19 cellular contexts compared by ENCODE assay signal in genomic region chr13:26015276-26015934, GRCh38. TPM values are rescaled to one million over a fixed set of nuclear protein-coding genes. Genes with fewer than 3 reads are reported as not detected.
DNase-seq lines count a peak whose midpoint lies in the region; ATAC-seq, FAIRE-seq and TF ChIP-seq lines count a peak whose summit lies in the region.
"Had no signal": no experiment of that assay in that cellular context is flagged by ENCODE, and none has a peak within 500 bp of the region (broad histone marks: within the 10 kb centered on the region; RNA-seq: fewer than 3 reads in every experiment).

No MANE protein-coding gene starts in this region.

- peak; percentile 87 for FAIRE-seq in endothelial cell of umbilical vein (lab: Jason Lieb, UNC)
- FAIRE-seq: G401.6, K562 had no signal

- H3K79me2 ChIP-seq in endothelial cell of umbilical vein (ENCODE audit: control insufficient read depth, insufficient read depth, low read length): no peaks in the 10 kb centered on the region

- no TSS peak for BruUV-seq in endothelial cell of umbilical vein (replicated peaks; lab: Mats Ljungman, UMichigan)

- H3K9me1 ChIP-seq in endothelial cell of umbilical vein (replicated peaks; ENCODE audit: control insufficient read depth, extremely low read depth, insufficient read depth, low read length): no peaks in the 10 kb centered on the region

- TF ChIP-seq CTCF in endothelial cell of umbilical vein (IDR thresholded peaks at IDR 0.05; ENCODE audit: extremely low read depth in 1 of 2, insufficient read depth in 1 of 2, low read depth in 1 of 2, low read length in 2 of 2): no peak
- TF ChIP-seq CTCF in ascending aorta (IDR thresholded peaks at IDR 0.05): no peak

- H3K4me1 ChIP-seq in endothelial cell of umbilical vein (ENCODE audit: control insufficient read depth, extremely low read depth, insufficient read depth, low read length) (peaks cover 63% of the 10 kb centered on the region), ascending aorta (no peaks in the 10 kb centered on the region)
- H3K4me1 ChIP-seq: BE2C had no signal

- H3K9ac ChIP-seq in SK-N-MC (ENCODE audit: insufficient read length) (no peak overlapping the region), endothelial cell of umbilical vein (replicated peaks; ENCODE audit: extremely low read depth, insufficient read depth, low read length) (peak overlapping the region; percentile 53)

- DNase-seq in D341Med (ENCODE audit: low spot score): peak; percentile 3
- peak; percentile 45 for DNase-seq in SK-N-MC (ENCODE audit: low read depth, low spot score)
- DNase-seq in endothelial cell of umbilical vein (ENCODE audit: low read depth, low spot score): peak; percentile 70
- DNase-seq in putamen (ENCODE audit: low spot score): peak; percentile 51
- no peak for DNase-seq in ascending aorta (ENCODE audit: low spot score in 2 of 2)
- no peak for DNase-seq in central memory CD4-positive, alpha-beta T cell
- DNase-seq: BE2C; CD8-positive, alpha-beta memory T cell; DND-41; NCI-H1417 treated with DMSO at 0.1 percent for 48 hours; NCI-H1930; NCI-H2171; NCI-H446; NCI-H748 treated with DMSO at 0.1 percent for 48 hours; PC-3 had no signal

- intact Hi-C loops in endothelial cell of umbilical vein (cut with micrococcal nuclease) (loop anchor here (1.0 to 10.0 kb wide), 4 partner anchors 36 to 701 kb away; partner anchors contain the start of gene RNF6), ascending aorta (cut with DNase I) (no loop called here)

- H3K4me3 ChIP-seq in SK-N-MC (peak overlapping the region; percentile 43), endothelial cell of umbilical vein (replicated peaks in 1 of 3; ENCODE audit: insufficient read depth in 1 of 3, low read depth in 1 of 3, low read length in 3 of 3) (peak overlapping the region in 1 of 3 experiments; percentile 13), ascending aorta (no peak overlapping the region)
- H3K4me3 ChIP-seq: GM23338, K562 had no signal

- TF ChIP-seq POLR2A in endothelial cell of umbilical vein (IDR thresholded peaks at IDR 0.05; ENCODE audit: low read depth, low read length): peak; percentile 41

- H3K4me2 ChIP-seq in endothelial cell of umbilical vein (ENCODE audit: insufficient read depth, low read length): peak overlapping the region; percentile 85
- H3K4me2 ChIP-seq: GM23338 had no signal

- dilution Hi-C loops in endothelial cell of umbilical vein (cut with MboI; ENCODE audit: extremely low pct_ligation_motif_present, low sequenced_read_pairs): no loop called here

- POLR2A ChIA-PET in endothelial cell of umbilical vein (lab: Charles Lee): no interaction called here

- peak overlapping the region; percentile 73 for H2AFZ ChIP-seq in endothelial cell of umbilical vein (ENCODE audit: low read depth, low read length)
- H2AFZ ChIP-seq: GM23338 had no signal

- H4K20me1 ChIP-seq in endothelial cell of umbilical vein (replicated peaks; ENCODE audit: control insufficient read depth, extremely low read depth, insufficient read depth, low read length): no peaks in the 10 kb centered on the region

- H3K9me3 ChIP-seq in SK-N-MC (ENCODE audit: low read depth, low read length): no peaks in the 10 kb centered on the region
- H3K9me3 ChIP-seq in endothelial cell of umbilical vein (replicated peaks; ENCODE audit: control insufficient read depth, insufficient read depth, low read length): peaks cover 2% of the 10 kb centered on the region
- H3K9me3 ChIP-seq in ascending aorta: no peaks in the 10 kb centered on the region
- H3K9me3 ChIP-seq: BE2C had no signal

- H3K27ac ChIP-seq in SK-N-MC: no peak overlapping the region
- peak overlapping the region; percentile 92 for H3K27ac ChIP-seq in endothelial cell of umbilical vein (ENCODE audit: insufficient read depth, low read depth, low read length)
- H3K27ac ChIP-seq in ascending aorta: no peak overlapping the region

- CTCF ChIA-PET in endothelial cell of umbilical vein (lab: Charles Lee): interaction anchor here (0.9 to 2.8 kb wide), 3 partner anchors 8 to 34 kb away, joined by 3 to 11 read pairs (median 3); no protein-coding TSS in a partner anchor

- no peak for ATAC-seq in GM19351 (IDR thresholded peaks at IDR 0.05; ENCODE audit: unreplicated experiment)
- ATAC-seq: GM23338, K562, PC-3 had no signal

- no peaks in the 10 kb centered on the region for H3K27me3 ChIP-seq in endothelial cell of umbilical vein (ENCODE audit: control insufficient read depth in 2 of 2, insufficient read depth in 2 of 2, low read length in 2 of 2)
- no peaks in the 10 kb centered on the region for H3K27me3 ChIP-seq in ascending aorta

- no peaks in the 10 kb centered on the region for H3K36me3 ChIP-seq in SK-N-MC (ENCODE audit: insufficient read depth, low read length)
- H3K36me3 ChIP-seq in endothelial cell of umbilical vein (ENCODE audit: control insufficient read depth in 2 of 2, extremely low read depth in 1 of 2, insufficient read depth in 2 of 2, low read length in 2 of 2): no peaks in the 10 kb centered on the region
- no peaks in the 10 kb centered on the region for H3K36me3 ChIP-seq in ascending aorta
- H3K36me3 ChIP-seq: BE2C had no signal

TF ChIP-seq in endothelial cell of umbilical vein, 7 proteins besides CTCF, POLR2A, EP300 and RAD21:
- TF ChIP-seq JUN (IDR thresholded peaks at IDR 0.05; ENCODE audit: borderline replicate concordance, insufficient read depth, insufficient read length, low read depth): no peak
- TF ChIP-seq EZH2 (IDR thresholded peaks at IDR 0.05; ENCODE audit: borderline replicate concordance, low read depth, low read length, severe bottlenecking): no peak
- no peak for TF ChIP-seq MYC (IDR thresholded peaks at IDR 0.05; ENCODE audit: low read depth, low read length)
- peak; percentile 45 for TF ChIP-seq POLR2AphosphoS5 (IDR thresholded peaks at IDR 0.05; ENCODE audit: insufficient read depth, low read depth, low read length)
- TF ChIP-seq FOS (IDR thresholded peaks at IDR 0.05; ENCODE audit: borderline replicate concordance, insufficient read depth, low read length): peak; percentile 24
- TF ChIP-seq GATA2 (IDR thresholded peaks at IDR 0.05; ENCODE audit: insufficient read depth, insufficient read length, low read depth, low read length): peak; percentile 96
- TF ChIP-seq MAX (IDR thresholded peaks at IDR 0.05; ENCODE audit: insufficient read depth, insufficient read length): no peak

RNA-seq across cellular contexts. Expression of gene SHISA2, which starts 36.4 kb away (rescaled TPM):
- total RNA-seq in endothelial cell of umbilical vein (2.5 and 4.7 TPM in 2 replicates), ascending aorta (not detected)
- polyA plus RNA-seq in endothelial cell of umbilical vein: 1.5 TPM in 2 replicates
- polyA plus RNA-seq in endothelial cell of umbilical vein (2011; cell fraction: cytosol; rRNA removed): 0.82 and 1.2 TPM in 2 replicates
- polyA plus RNA-seq in endothelial cell of umbilical vein (2011; cell fraction: nucleus; rRNA removed): 0.64 and 1.0 TPM in 2 replicates
- polyA plus RNA-seq in endothelial cell of umbilical vein (2012): 0.60 and 2.4 TPM in 2 replicates
- 2.8 and 5.6 TPM in 2 replicates for polyA minus RNA-seq in endothelial cell of umbilical vein
- polyA minus RNA-seq in endothelial cell of umbilical vein (2011; cell fraction: cytosol; rRNA and poly(A)+ RNA removed): not detected
- polyA minus RNA-seq in endothelial cell of umbilical vein (2011; cell fraction: nucleus; rRNA and poly(A)+ RNA removed): 0.53 and 1.7 TPM in 2 replicates
- total RNA-seq: K562 had no signal
- polyA plus RNA-seq: CD8-positive, alpha-beta memory T cell; K562 had no signal

Comparison
In these comparisons a context has a peak if more than half of its experiments do, and no peak if none do; other contexts are left out.
1. DNase-seq: peak in D341Med (single experiment), SK-N-MC (single experiment), endothelial cell of umbilical vein (single experiment) and putamen (single experiment); none in ascending aorta (0 of 2) and central memory CD4-positive, alpha-beta T cell (single experiment).